Comparison of ENCODE assay signal across 8 cellular contexts in genomic region chr9:79583957-79584654, GRCh38. TPM values are rescaled to one million over a fixed set of nuclear protein-coding genes. Genes with fewer than 3 reads are reported as not detected.
A peak's percentile ranks its signal among the peaks of the same experiment; 100 is the strongest.
DNase-seq lines count a peak whose midpoint lies in the region; ATAC-seq and TF ChIP-seq lines count a peak whose summit lies in the region.

No MANE protein-coding gene starts in this region.

- H3K36me3 ChIP-seq in GM23338 (ENCODE audit: insufficient read depth): no peaks in the 10 kb centered on the region
- no peaks in the 10 kb centered on the region for H3K36me3 ChIP-seq in Peyer's patch

- peak overlapping the region; percentile 45; the same call in 1 of the 2 replicates for H3K4me2 ChIP-seq in GM23338

- peak; percentile 64 for DNase-seq in Ammon's horn (ENCODE audit: low spot score)
- DNase-seq in GM23338 (ENCODE audit: low spot score): peak; percentile 41
- peak in 2 of 3 donors; percentile 34 to 62 for DNase-seq in Peyer's patch
- DNase-seq in fibroblast of villous mesenchyme (ENCODE audit: low read depth): peak; percentile 30
- no peak for DNase-seq in stimulated activated effector memory CD8-positive, alpha-beta T cell treated with anti-CD3 and anti-CD28 coated beads, Interleukin-12 subunit alpha, Interleukin-12 subunit beta, amount 100 ng/mL, for 72 hours (ENCODE audit: low spot score in 2 of 2)
- DNase-seq in DMS153 (lab: John Stamatoyannopoulos, UW): no peak
- DNase-seq in NCI-H128 (lab: John Stamatoyannopoulos, UW; ENCODE audit: unreplicated experiment): no peak

- no peaks in the 10 kb centered on the region for H3K9me2 ChIP-seq in GM23338 (ENCODE audit: insufficient read depth)

- no peak overlapping the region for H2AFZ ChIP-seq in GM23338

- no peaks in the 10 kb centered on the region; the same call in 2 of the 3 replicates for H3K9me3 Mint-ChIP-seq in GM23338
- no peaks in the 10 kb centered on the region for H3K9me3 Mint-ChIP-seq in stimulated activated effector memory CD8-positive, alpha-beta T cell treated with anti-CD3 and anti-CD28 coated beads, Interleukin-12 subunit alpha, Interleukin-12 subunit beta, amount 100 ng/mL, for 72 hours

- peaks cover 95% of the 10 kb centered on the region for H3K79me2 ChIP-seq in GM23338 (replicated peaks; ENCODE audit: insufficient read depth)

- TF ChIP-seq CTCF in GM23338 (conservative IDR thresholded peaks at IDR 0.05; ENCODE audit: low read depth in 2 of 2) (no peak), Peyer's patch (IDR thresholded peaks at IDR 0.05) (no peak), fibroblast of villous mesenchyme (IDR thresholded peaks at IDR 0.05; ENCODE audit: insufficient read depth, low read depth, low read length) (no peak)

- H3K27me3 ChIP-seq in GM23338 (ENCODE audit: insufficient read depth) (no peaks in the 10 kb centered on the region), Peyer's patch (no peaks in the 10 kb centered on the region)

- H3K4me1 Mint-ChIP-seq in GM23338: peaks cover 36% of the 10 kb centered on the region
- peaks cover 58% of the 10 kb centered on the region for H3K4me1 Mint-ChIP-seq in stimulated activated effector memory CD8-positive, alpha-beta T cell treated with anti-CD3 and anti-CD28 coated beads, Interleukin-12 subunit alpha, Interleukin-12 subunit beta, amount 100 ng/mL, for 72 hours

- no peak overlapping the region for H3K4me3 ChIP-seq in GM23338
- H3K4me3 ChIP-seq in Peyer's patch: no peak overlapping the region
- H3K4me3 ChIP-seq in fibroblast of villous mesenchyme (ENCODE audit: low read depth, low read length): no peak overlapping the region

- ATAC-seq in GM23338 (peak; percentile 85), GM18502 (IDR thresholded peaks at IDR 0.05; ENCODE audit: poor library complexity, unreplicated experiment) (no peak)
- ATAC-seq in stimulated activated effector memory CD8-positive, alpha-beta T cell treated with anti-CD3 and anti-CD28 coated beads, Interleukin-12 subunit alpha, Interleukin-12 subunit beta, amount 100 ng/mL, for 72 hours: peak; percentile 96

- H3K27ac ChIP-seq in GM23338 (ENCODE audit: low read depth) (no peak overlapping the region), Peyer's patch (no peak overlapping the region)

- no peak overlapping the region for H3K4me3 Mint-ChIP-seq in GM23338
- H3K4me3 Mint-ChIP-seq in stimulated activated effector memory CD8-positive, alpha-beta T cell treated with anti-CD3 and anti-CD28 coated beads, Interleukin-12 subunit alpha, Interleukin-12 subunit beta, amount 100 ng/mL, for 72 hours: peak overlapping the region; percentile 24

- peaks cover 25% of the 10 kb centered on the region for H4K20me1 ChIP-seq in GM23338 (replicated peaks; ENCODE audit: insufficient read depth)

- no peak for TF ChIP-seq POLR2A in Peyer's patch (IDR thresholded peaks at IDR 0.05)

- H3K9me3 ChIP-seq in Peyer's patch: no peaks in the 10 kb centered on the region

- H3K4me1 ChIP-seq in GM23338 (ENCODE audit: insufficient read depth): peaks cover 33% of the 10 kb centered on the region
- peaks cover 0 to 19% (median 0%) of the 10 kb centered on the region in 4 donors for H3K4me1 ChIP-seq in Peyer's patch

- H3K36me3 Mint-ChIP-seq in GM23338 (ENCODE audit: low read depth): peaks cover 8% of the 10 kb centered on the region; the same call in 2 of the 3 replicates
- H3K36me3 Mint-ChIP-seq in stimulated activated effector memory CD8-positive, alpha-beta T cell treated with anti-CD3 and anti-CD28 coated beads, Interleukin-12 subunit alpha, Interleukin-12 subunit beta, amount 100 ng/mL, for 72 hours: peaks cover 9% of the 10 kb centered on the region

- H3F3A ChIP-seq in GM23338 (replicated peaks; ENCODE audit: low read depth): no peaks in the 10 kb centered on the region

- H3K27me3 Mint-ChIP-seq in GM23338 (ENCODE audit: insufficient read depth, low read depth, poor library complexity): peaks cover 5% of the 10 kb centered on the region

- peak overlapping the region; percentile 63; the same call in 1 of the 2 replicates for H3K27ac Mint-ChIP-seq in GM23338
- H3K27ac Mint-ChIP-seq in stimulated activated effector memory CD8-positive, alpha-beta T cell treated with anti-CD3 and anti-CD28 coated beads, Interleukin-12 subunit alpha, Interleukin-12 subunit beta, amount 100 ng/mL, for 72 hours: peak overlapping the region; percentile 38

TF ChIP-seq in GM23338, 12 proteins besides CTCF, POLR2A, EP300 and RAD21 (continues in another document):
- TF ChIP-seq CREB1 (CRISPR knock-in tag; IDR thresholded peaks at IDR 0.05; ENCODE audit: low read depth) (no peak), JUNB (IDR thresholded peaks at IDR 0.05; ENCODE audit: unreplicated experiment) (no peak), ZNF114 (CRISPR knock-in tag; IDR thresholded peaks at IDR 0.05) (no peak), ZNF331 (CRISPR knock-in tag; IDR thresholded peaks at IDR 0.05; ENCODE audit: low read depth) (no peak), STAT1 (IDR thresholded peaks at IDR 0.05; ENCODE audit: unreplicated experiment) (no peak), POLR2AphosphoS5 (IDR thresholded peaks at IDR 0.05; ENCODE audit: low read depth) (no peak), EZH2phosphoT487 (IDR thresholded peaks at IDR 0.05; ENCODE audit: unreplicated experiment) (no peak), ZNF462 (CRISPR knock-in tag; IDR thresholded peaks at IDR 0.05) (no peak), NANOG (IDR thresholded peaks at IDR 0.05; ENCODE audit: borderline replicate concordance) (no peak), EZH2 (IDR thresholded peaks at IDR 0.05; ENCODE audit: low read depth, unreplicated experiment) (no peak)
- TF ChIP-seq, protein P1, sequence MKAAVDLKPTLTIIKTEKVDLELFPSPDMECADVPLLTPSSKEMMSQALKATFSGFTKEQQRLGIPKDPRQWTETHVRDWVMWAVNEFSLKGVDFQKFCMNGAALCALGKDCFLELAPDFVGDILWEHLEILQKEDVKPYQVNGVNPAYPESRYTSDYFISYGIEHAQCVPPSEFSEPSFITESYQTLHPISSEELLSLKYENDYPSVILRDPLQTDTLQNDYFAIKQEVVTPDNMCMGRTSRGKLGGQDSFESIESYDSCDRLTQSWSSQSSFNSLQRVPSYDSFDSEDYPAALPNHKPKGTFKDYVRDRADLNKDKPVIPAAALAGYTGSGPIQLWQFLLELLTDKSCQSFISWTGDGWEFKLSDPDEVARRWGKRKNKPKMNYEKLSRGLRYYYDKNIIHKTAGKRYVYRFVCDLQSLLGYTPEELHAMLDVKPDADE (IDR thresholded peaks at IDR 0.05): no peak

RNA-seq across cellular contexts. Expression of gene TLE4, which starts 12.3 kb away (rescaled TPM):
- 43.9 and 45.8 TPM in 2 replicates for total RNA-seq in GM23338 (2014; rRNA removed; shearing (Covaris generic))
- polyA plus RNA-seq in GM23338 (2016; fragmentation: Nextera tagmentation; extraction: Ambion mirVana): 69.5 and 72.9 TPM in 2 replicates
- total RNA-seq in Peyer's patch (10 to 100 TPM; 26.1 to 85.0 (median 43.0) TPM), fibroblast of villous mesenchyme (48.3 and 79.0 TPM in 2 replicates)

Comparison
In these comparisons a context has a peak if more than half of its experiments do, and no peak if none do; other contexts are left out.
1. DNase-seq: peak in Ammon's horn (single experiment), GM23338 (single experiment), Peyer's patch (2 of 3) and fibroblast of villous mesenchyme (single experiment); none in stimulated activated effector memory CD8-positive, alpha-beta T cell treated with anti-CD3 and anti-CD28 coated beads, Interleukin-12 subunit alpha, Interleukin-12 subunit beta, amount 100 ng/mL, for 72 hours (0 of 2), DMS153 (single experiment) and NCI-H128 (single experiment).